In the genomic region with DNA sequence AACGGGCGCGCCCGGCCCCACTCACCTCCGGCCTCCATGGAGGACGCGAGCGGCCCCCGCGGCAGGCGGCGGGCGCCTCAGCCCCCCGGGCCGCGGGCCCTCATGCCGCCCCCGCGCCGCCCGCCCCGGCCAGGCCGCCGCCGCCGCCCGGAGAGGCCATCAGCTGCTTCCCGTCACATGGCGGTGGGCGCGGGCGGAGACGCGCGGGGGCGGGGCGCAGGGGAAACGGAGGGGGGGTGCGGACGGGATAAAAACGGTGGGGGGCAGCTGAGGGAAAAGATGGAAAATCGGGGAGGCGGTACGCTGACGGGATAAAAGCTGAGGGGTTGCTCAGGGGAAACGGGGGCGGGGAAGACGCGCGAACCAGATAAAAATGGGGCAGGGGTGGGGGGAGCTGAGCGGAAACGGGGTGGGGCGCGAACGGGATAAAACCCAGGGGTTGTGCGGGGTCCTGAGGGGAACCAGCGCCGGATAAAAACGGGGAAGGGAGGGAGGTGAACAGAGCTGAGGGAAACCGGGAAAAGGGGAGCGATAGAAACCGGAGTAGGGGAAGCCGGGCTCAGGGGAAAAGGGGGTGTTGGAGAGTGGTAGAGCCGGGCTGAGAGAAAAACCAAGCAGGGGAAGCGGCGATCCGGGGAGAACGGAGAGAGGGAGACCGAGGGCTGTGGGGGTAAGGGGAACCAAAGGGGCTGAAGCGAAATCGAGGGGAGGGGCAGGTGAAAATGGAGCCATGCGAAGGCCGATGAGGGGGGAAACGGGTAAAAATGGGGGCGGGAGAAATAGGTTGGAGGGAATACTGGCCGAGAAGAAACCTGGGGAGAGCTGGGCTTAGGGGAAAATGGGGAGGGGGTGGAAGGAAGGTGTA, we compare ENCODE assay signal across 1 cellular context.
A peak's percentile ranks its signal among the peaks of the same experiment; 100 is the strongest.
TF ChIP-seq lines count a peak whose summit lies in the region.

A gene (minus strand): TSS at position 169 of the 865 bp plus-strand sequence. CDS start 131 bp downstream, at position 38.

TF ChIP-seq in HEK293, 187 proteins besides CTCF, POLR2A, EP300 and RAD21 (continued from another document and continues in another):
- TF ChIP-seq ZNF521 (tag by site-specific recombination; IDR thresholded peaks at IDR 0.05) (no peak), FEZF1 (tag by site-specific recombination; IDR thresholded peaks at IDR 0.05) (no peak), KLF10 (tag by site-specific recombination; IDR thresholded peaks at IDR 0.05) (no peak), ZNF837 (tag by site-specific recombination; IDR thresholded peaks at IDR 0.05) (no peak), ZNF624 (tag by site-specific recombination; IDR thresholded peaks at IDR 0.05) (no peak), ZNF248 (tag by site-specific recombination; IDR thresholded peaks at IDR 0.05) (no peak), ZFP69B (tag by site-specific recombination; IDR thresholded peaks at IDR 0.05) (no peak), ZBTB8A (tag by site-specific recombination; IDR thresholded peaks at IDR 0.05) (peak; percentile 54), WT1 (tag by site-specific recombination; IDR thresholded peaks at IDR 0.05) (0 out of 2 replicates have a peak, but pooled peaks have one; percentile 10), ZNF571 (tag by site-specific recombination; IDR thresholded peaks at IDR 0.05) (no peak), KLF1 (tag by site-specific recombination; IDR thresholded peaks at IDR 0.05) (no peak), ZNF10 (tag by site-specific recombination; IDR thresholded peaks at IDR 0.05) (peak; percentile 19; the same call in 1 of the 2 replicates), ZNF654 (tag by site-specific recombination; IDR thresholded peaks at IDR 0.05; ENCODE audit: low read depth) (no peak), ZBTB17 (tag by site-specific recombination; IDR thresholded peaks at IDR 0.05) (no peak), ZNF843 (tag by site-specific recombination; IDR thresholded peaks at IDR 0.05) (0 out of 2 replicates have a peak, but pooled peaks have one; percentile 33), ZNF768 (tag by site-specific recombination; IDR thresholded peaks at IDR 0.05) (no peak), ZNF23 (tag by site-specific recombination; IDR thresholded peaks at IDR 0.05; ENCODE audit: borderline replicate concordance) (no peak), ZSCAN23 (tag by site-specific recombination; IDR thresholded peaks at IDR 0.05) (no peak), BCL11B (tag by site-specific recombination; IDR thresholded peaks at IDR 0.05; ENCODE audit: low read depth) (no peak), ZBTB21 (tag by site-specific recombination; IDR thresholded peaks at IDR 0.05) (no peak), ZNF830 (tag by site-specific recombination; IDR thresholded peaks at IDR 0.05; ENCODE audit: low read depth) (no peak), ZNF394 (tag by site-specific recombination; IDR thresholded peaks at IDR 0.05; ENCODE audit: borderline replicate concordance) (no peak), HOXD13 (CRISPR knock-in tag; IDR thresholded peaks at IDR 0.05; ENCODE audit: borderline replicate concordance) (no peak), GFI1B (tag by site-specific recombination; IDR thresholded peaks at IDR 0.05) (no peak), GLIS1 (tag by site-specific recombination; IDR thresholded peaks at IDR 0.05) (no peak), MEIS1 (CRISPR knock-in tag; IDR thresholded peaks at IDR 0.05; ENCODE audit: borderline replicate concordance) (no peak), ZNF777 (tag by site-specific recombination; IDR thresholded peaks at IDR 0.05; ENCODE audit: borderline replicate concordance) (no peak), ZNF350 (tag by site-specific recombination; IDR thresholded peaks at IDR 0.05) (no peak), ZNF701 (tag by site-specific recombination; IDR thresholded peaks at IDR 0.05) (no peak), SP3 (tag by site-specific recombination; IDR thresholded peaks at IDR 0.05) (no peak; the same call in none of the 2 replicates), ZNF561 (tag by site-specific recombination; IDR thresholded peaks at IDR 0.05; ENCODE audit: borderline replicate concordance) (no peak), ZNF529 (tag by site-specific recombination; IDR thresholded peaks at IDR 0.05; ENCODE audit: insufficient replicate concordance) (no peak), ZNF48 (tag by site-specific recombination; IDR thresholded peaks at IDR 0.05) (no peak), ZNF146 (tag by site-specific recombination; IDR thresholded peaks at IDR 0.05) (no peak), ZNF658 (tag by site-specific recombination; IDR thresholded peaks at IDR 0.05) (no peak)
- TF ChIP-seq, protein P1, sequence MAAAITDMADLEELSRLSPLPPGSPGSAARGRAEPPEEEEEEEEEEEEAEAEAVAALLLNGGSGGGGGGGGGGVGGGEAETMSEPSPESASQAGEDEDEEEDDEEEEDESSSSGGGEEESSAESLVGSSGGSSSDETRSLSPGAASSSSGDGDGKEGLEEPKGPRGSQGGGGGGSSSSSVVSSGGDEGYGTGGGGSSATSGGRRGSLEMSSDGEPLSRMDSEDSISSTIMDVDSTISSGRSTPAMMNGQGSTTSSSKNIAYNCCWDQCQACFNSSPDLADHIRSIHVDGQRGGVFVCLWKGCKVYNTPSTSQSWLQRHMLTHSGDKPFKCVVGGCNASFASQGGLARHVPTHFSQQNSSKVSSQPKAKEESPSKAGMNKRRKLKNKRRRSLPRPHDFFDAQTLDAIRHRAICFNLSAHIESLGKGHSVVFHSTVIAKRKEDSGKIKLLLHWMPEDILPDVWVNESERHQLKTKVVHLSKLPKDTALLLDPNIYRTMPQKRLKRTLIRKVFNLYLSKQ (tag by site-specific recombination; IDR thresholded peaks at IDR 0.05; ENCODE audit: borderline replicate concordance): no peak
- TF ChIP-seq, protein P2, sequence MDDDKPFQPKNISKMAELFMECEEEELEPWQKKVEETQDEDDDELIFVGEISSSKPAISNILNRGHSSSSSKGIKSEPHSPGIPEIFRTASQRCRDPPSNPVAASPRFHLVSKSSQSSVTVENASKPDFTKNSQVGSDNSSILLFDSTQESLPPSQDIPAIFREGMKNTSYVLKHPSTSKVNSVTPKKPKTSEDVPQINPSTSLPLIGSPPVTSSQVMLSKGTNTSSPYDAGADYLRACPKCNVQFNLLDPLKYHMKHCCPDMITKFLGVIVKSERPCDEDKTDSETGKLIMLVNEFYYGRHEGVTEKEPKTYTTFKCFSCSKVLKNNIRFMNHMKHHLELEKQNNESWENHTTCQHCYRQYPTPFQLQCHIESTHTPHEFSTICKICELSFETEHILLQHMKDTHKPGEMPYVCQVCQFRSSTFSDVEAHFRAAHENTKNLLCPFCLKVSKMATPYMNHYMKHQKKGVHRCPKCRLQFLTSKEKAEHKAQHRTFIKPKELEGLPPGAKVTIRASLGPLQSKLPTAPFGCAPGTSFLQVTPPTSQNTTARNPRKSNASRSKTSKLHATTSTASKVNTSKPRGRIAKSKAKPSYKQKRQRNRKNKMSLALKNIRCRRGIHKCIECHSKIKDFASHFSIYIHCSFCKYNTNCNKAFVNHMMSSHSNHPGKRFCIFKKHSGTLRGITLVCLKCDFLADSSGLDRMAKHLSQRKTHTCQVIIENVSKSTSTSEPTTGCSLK (tag by site-specific recombination; IDR thresholded peaks at IDR 0.05): no peak
- TF ChIP-seq, protein P3, sequence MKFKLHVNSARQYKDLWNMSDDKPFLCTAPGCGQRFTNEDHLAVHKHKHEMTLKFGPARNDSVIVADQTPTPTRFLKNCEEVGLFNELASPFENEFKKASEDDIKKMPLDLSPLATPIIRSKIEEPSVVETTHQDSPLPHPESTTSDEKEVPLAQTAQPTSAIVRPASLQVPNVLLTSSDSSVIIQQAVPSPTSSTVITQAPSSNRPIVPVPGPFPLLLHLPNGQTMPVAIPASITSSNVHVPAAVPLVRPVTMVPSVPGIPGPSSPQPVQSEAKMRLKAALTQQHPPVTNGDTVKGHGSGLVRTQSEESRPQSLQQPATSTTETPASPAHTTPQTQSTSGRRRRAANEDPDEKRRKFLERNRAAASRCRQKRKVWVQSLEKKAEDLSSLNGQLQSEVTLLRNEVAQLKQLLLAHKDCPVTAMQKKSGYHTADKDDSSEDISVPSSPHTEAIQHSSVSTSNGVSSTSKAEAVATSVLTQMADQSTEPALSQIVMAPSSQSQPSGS (tag by site-specific recombination; IDR thresholded peaks at IDR 0.05; ENCODE audit: low read depth): no peak
- TF ChIP-seq, protein P4, sequence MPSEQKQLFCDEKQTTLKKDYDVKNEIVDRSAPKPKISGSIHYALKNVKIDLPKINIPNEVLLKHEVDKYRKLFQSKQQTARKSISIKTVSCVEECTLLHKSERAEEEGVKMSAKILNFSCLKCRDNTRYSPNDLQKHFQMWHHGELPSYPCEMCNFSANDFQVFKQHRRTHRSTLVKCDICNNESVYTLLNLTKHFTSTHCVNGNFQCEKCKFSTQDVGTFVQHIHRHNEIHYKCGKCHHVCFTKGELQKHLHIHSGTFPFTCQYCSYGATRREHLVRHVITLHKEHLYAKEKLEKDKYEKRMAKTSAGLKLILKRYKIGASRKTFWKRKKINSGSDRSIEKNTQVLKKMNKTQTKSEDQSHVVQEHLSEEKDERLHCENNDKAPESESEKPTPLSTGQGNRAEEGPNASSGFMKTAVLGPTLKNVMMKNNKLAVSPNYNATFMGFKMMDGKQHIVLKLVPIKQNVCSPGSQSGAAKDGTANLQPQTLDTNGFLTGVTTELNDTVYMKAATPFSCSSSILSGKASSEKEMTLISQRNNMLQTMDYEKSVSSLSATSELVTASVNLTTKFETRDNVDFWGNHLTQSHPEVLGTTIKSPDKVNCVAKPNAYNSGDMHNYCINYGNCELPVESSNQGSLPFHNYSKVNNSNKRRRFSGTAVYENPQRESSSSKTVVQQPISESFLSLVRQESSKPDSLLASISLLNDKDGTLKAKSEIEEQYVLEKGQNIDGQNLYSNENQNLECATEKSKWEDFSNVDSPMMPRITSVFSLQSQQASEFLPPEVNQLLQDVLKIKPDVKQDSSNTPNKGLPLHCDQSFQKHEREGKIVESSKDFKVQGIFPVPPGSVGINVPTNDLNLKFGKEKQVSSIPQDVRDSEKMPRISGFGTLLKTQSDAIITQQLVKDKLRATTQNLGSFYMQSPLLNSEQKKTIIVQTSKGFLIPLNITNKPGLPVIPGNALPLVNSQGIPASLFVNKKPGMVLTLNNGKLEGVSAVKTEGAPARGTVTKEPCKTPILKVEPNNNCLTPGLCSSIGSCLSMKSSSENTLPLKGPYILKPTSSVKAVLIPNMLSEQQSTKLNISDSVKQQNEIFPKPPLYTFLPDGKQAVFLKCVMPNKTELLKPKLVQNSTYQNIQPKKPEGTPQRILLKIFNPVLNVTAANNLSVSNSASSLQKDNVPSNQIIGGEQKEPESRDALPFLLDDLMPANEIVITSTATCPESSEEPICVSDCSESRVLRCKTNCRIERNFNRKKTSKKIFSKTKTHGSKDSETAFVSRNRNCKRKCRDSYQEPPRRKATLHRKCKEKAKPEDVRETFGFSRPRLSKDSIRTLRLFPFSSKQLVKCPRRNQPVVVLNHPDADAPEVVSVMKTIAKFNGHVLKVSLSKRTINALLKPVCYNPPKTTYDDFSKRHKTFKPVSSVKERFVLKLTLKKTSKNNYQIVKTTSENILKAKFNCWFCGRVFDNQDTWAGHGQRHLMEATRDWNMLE (tag by site-specific recombination; conservative IDR thresholded peaks at IDR 0.05; ENCODE audit: low read depth): no peak
- TF ChIP-seq, protein P5, sequence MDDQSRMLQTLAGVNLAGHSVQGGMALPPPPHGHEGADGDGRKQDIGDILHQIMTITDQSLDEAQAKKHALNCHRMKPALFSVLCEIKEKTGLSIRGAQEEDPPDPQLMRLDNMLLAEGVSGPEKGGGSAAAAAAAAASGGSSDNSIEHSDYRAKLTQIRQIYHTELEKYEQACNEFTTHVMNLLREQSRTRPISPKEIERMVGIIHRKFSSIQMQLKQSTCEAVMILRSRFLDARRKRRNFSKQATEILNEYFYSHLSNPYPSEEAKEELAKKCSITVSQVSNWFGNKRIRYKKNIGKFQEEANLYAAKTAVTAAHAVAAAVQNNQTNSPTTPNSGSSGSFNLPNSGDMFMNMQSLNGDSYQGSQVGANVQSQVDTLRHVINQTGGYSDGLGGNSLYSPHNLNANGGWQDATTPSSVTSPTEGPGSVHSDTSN (CRISPR knock-in tag; IDR thresholded peaks at IDR 0.05): no peak
- TF ChIP-seq, protein P6, sequence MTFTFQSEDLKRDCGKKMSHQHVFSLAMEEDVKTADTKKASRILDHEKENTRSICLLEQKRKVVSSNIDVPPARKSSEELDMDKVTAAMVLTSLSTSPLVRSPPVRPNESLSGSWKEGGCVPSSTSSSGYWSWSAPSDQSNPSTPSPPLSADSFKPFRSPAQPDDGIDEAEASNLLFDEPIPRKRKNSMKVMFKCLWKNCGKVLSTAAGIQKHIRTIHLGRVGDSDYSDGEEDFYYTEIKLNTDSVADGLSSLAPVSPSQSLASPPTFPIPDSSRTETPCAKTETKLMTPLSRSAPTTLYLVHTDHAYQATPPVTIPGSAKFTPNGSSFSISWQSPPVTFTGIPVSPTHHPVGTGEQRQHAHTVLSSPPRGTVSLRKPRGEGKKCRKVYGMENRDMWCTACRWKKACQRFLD (tag by site-specific recombination; IDR thresholded peaks at IDR 0.05): no peak
- TF ChIP-seq, protein P7, sequence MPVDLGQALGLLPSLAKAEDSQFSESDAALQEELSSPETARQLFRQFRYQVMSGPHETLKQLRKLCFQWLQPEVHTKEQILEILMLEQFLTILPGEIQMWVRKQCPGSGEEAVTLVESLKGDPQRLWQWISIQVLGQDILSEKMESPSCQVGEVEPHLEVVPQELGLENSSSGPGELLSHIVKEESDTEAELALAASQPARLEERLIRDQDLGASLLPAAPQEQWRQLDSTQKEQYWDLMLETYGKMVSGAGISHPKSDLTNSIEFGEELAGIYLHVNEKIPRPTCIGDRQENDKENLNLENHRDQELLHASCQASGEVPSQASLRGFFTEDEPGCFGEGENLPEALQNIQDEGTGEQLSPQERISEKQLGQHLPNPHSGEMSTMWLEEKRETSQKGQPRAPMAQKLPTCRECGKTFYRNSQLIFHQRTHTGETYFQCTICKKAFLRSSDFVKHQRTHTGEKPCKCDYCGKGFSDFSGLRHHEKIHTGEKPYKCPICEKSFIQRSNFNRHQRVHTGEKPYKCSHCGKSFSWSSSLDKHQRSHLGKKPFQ (tag by site-specific recombination; IDR thresholded peaks at IDR 0.05): no peak
- TF ChIP-seq, protein P8, sequence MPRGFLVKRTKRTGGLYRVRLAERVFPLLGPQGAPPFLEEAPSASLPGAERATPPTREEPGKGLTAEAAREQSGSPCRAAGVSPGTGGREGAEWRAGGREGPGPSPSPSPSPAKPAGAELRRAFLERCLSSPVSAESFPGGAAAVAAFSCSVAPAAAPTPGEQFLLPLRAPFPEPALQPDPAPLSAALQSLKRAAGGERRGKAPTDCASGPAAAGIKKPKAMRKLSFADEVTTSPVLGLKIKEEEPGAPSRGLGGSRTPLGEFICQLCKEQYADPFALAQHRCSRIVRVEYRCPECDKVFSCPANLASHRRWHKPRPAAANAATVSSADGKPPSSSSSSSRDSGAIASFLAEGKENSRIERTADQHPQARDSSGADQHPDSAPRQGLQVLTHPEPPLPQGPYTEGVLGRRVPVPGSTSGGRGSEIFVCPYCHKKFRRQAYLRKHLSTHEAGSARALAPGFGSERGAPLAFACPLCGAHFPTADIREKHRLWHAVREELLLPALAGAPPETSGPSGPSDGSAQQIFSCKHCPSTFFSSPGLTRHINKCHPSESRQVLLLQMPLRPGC (tag by site-specific recombination; IDR thresholded peaks at IDR 0.05): no peak
- TF ChIP-seq, protein P9, sequence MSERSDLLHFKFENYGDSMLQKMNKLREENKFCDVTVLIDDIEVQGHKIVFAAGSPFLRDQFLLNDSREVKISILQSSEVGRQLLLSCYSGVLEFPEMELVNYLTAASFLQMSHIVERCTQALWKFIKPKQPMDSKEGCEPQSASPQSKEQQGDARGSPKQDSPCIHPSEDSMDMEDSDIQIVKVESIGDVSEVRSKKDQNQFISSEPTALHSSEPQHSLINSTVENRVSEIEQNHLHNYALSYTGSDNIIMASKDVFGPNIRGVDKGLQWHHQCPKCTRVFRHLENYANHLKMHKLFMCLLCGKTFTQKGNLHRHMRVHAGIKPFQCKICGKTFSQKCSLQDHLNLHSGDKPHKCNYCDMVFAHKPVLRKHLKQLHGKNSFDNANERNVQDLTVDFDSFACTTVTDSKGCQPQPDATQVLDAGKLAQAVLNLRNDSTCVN (tag by site-specific recombination; optimal IDR thresholded peaks at IDR 0.05): peak; percentile 33
